8 cellular contexts compared by ENCODE assay signal in the genomic region with DNA sequence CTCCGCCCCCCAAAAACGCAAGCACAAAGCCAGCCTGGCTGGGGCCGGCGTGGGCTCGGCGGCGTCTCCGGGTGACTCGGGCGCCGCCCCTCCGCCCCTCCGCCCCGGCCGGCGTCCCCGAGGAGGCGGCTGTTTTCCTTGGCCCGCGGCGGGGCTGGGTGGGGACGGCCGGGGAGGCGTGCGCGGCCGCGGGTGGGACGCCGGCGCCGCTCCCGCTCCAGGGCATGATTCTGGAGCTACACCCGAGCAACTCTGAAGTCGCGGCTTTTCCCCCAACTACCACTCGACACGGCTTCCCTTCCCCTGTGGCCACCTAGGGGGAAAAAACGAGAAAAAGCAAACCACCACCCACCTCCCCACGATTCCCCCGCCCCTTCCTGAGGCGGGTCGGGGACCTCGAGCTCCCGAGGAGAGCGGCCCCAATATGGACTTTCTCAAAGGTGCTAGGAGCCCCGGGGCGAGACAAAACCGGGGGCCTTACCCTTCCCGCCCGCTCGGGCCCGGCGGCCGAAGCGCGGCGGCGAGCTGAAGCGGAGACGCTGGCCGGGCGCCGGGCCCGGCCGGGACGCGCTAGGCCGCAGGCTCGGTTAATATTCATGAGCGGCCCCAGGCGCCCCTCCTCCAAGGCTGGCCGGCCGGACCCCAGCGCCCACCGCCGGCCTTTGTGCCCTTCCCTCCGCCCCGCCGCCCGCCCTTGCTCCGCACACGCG.
DNase-seq lines count a peak whose midpoint lies in the region; ATAC-seq and TF ChIP-seq lines count a peak whose summit lies in the region.

No MANE protein-coding gene starts in this region.

- H3K27ac ChIP-seq in angular gyrus (ENCODE audit: low read depth, low read length): peak overlapping the region; percentile 71

- ATAC-seq in GM18907 (IDR thresholded peaks at IDR 0.05; ENCODE audit: unreplicated experiment) (peak; percentile 29), HG03135 (IDR thresholded peaks at IDR 0.05; ENCODE audit: unreplicated experiment) (peak; percentile 22), SK-N-SH treated with all-trans-retinoic acid at 6 μM for 48 hours (peak; percentile 7)

- peak overlapping the region; percentile 89 for H3K4me3 ChIP-seq in AG10803 (ENCODE audit: low read length)

- no peak for TF ChIP-seq CTCF in AG10803 (conservative IDR thresholded peaks at IDR 0.05; ENCODE audit: low read length)

- DNase-seq in AG10803 (ENCODE audit: low read depth): peak; percentile 43
- DNase-seq in hepatic stellate cell (ENCODE audit: low spot score): peak; percentile 55
- DNase-seq in retina: peak; percentile 82
- no peak for DNase-seq in OCI-M2 (lab: John Stamatoyannopoulos, UW; ENCODE audit: unreplicated experiment)

TF ChIP-seq in SK-N-SH treated with all-trans-retinoic acid at 6 μM for 48 hours, 23 proteins besides CTCF, POLR2A, EP300 and RAD21:
- no peak for TF ChIP-seq TCF4 (CRISPR knock-in tag; IDR thresholded peaks at IDR 0.05; ENCODE audit: borderline replicate concordance)
- no peak for TF ChIP-seq POU6F1 (CRISPR knock-in tag; IDR thresholded peaks at IDR 0.05; ENCODE audit: borderline replicate concordance, low read depth)
- TF ChIP-seq GLIS3 (CRISPR knock-in tag; IDR thresholded peaks at IDR 0.05): no peak
- TF ChIP-seq BACH2 (CRISPR knock-in tag; IDR thresholded peaks at IDR 0.05; ENCODE audit: borderline replicate concordance): no peak
- no peak for TF ChIP-seq OSR1 (CRISPR knock-in tag; IDR thresholded peaks at IDR 0.05)
- TF ChIP-seq PPARA (CRISPR knock-in tag; IDR thresholded peaks at IDR 0.05; ENCODE audit: borderline replicate concordance): no peak
- TF ChIP-seq ZNF8 (CRISPR knock-in tag; IDR thresholded peaks at IDR 0.05): no peak
- TF ChIP-seq TOX (CRISPR knock-in tag; IDR thresholded peaks at IDR 0.05; ENCODE audit: borderline replicate concordance): no peak
- TF ChIP-seq RARB (CRISPR knock-in tag; IDR thresholded peaks at IDR 0.05): no peak
- TF ChIP-seq ZFP3 (CRISPR knock-in tag; IDR thresholded peaks at IDR 0.05): no peak
- TF ChIP-seq CSRNP3 (CRISPR knock-in tag; IDR thresholded peaks at IDR 0.05): no peak
- no peak for TF ChIP-seq ESRRG (CRISPR knock-in tag; IDR thresholded peaks at IDR 0.05)
- no peak for TF ChIP-seq ZNF70 (CRISPR knock-in tag; IDR thresholded peaks at IDR 0.05)
- TF ChIP-seq ZNF565 (CRISPR knock-in tag; conservative IDR thresholded peaks at IDR 0.05; ENCODE audit: low read depth): no peak
